ENCODE assay signal across 1 cellular context in genomic region chr20:50932881-50933280, GRCh38.
TF ChIP-seq lines count a peak whose summit lies in the region.

No MANE protein-coding gene starts in this region.

TF ChIP-seq in SK-N-SH treated with all-trans-retinoic acid at 6 μM for 48 hours, 23 proteins besides CTCF, POLR2A, EP300 and RAD21 (continued from another document):
- TF ChIP-seq PATZ1 (CRISPR knock-in tag; IDR thresholded peaks at IDR 0.05; ENCODE audit: borderline replicate concordance): no peak
- TF ChIP-seq BACH2 (CRISPR knock-in tag; IDR thresholded peaks at IDR 0.05; ENCODE audit: borderline replicate concordance): no peak
